In genomic region chr2:20578895-20579825, GRCh38 we compare ENCODE assay signal across 8 cellular contexts.
A peak's percentile ranks its signal among the peaks of the same experiment; 100 is the strongest.
DNase-seq lines count a peak whose midpoint lies in the region; ATAC-seq and TF ChIP-seq lines count a peak whose summit lies in the region.

No MANE protein-coding gene starts in this region.

- TF ChIP-seq CTCF in sigmoid colon (IDR thresholded peaks at IDR 0.05): no peak

- peaks cover 9% of the 10 kb centered on the region for H3K36me3 Mint-ChIP-seq in activated CD4-positive, alpha-beta T cell treated with anti-CD3 and anti-CD28 coated beads, Interleukin-2, amount 10 ng/mL, durations not matched to agents 7 days and 5 days (ENCODE audit: low read depth)

- ATAC-seq in GM21515 (IDR thresholded peaks at IDR 0.05; ENCODE audit: unreplicated experiment) (peak; percentile 68), right cardiac atrium (peak; percentile 86 to 92)

- H3K27ac Mint-ChIP-seq in activated CD4-positive, alpha-beta T cell treated with anti-CD3 and anti-CD28 coated beads, Interleukin-2, amount 10 ng/mL, durations not matched to agents 7 days and 5 days: no peak overlapping the region

- H3K27ac ChIP-seq in angular gyrus (ENCODE audit: low read depth, low read length) (peak overlapping the region; percentile 56), right cardiac atrium (ENCODE audit: low read length) (peak overlapping the region; percentile 99), sigmoid colon (peak overlapping the region; percentile 76 to 88 (median 80))

- H3K9me3 ChIP-seq in right cardiac atrium (ENCODE audit: control insufficient read depth, low read length) (no peaks in the 10 kb centered on the region), sigmoid colon (no peaks in the 10 kb centered on the region)

- peaks cover 39% of the 10 kb centered on the region for H3K4me1 ChIP-seq in right cardiac atrium (ENCODE audit: control insufficient read depth, insufficient read depth, low read length)
- H3K4me1 ChIP-seq in sigmoid colon: peaks cover 0 to 36% (median 31%) of the 10 kb centered on the region in 4 donors

- WGBS in right cardiac atrium: 19% methylated on average over 15 of the region's 15 CpGs
- WGBS in sigmoid colon, 2 donors: 69 to 81% methylated on average over 15 of the region's 15 CpGs

- H3K36me3 ChIP-seq in sigmoid colon: no peaks in the 10 kb centered on the region

- no peak overlapping the region for H3K4me3 ChIP-seq in right cardiac atrium (ENCODE audit: low read length)
- H3K4me3 ChIP-seq in sigmoid colon: no peak overlapping the region

- no peak overlapping the region for H3K4me3 Mint-ChIP-seq in activated CD4-positive, alpha-beta T cell treated with anti-CD3 and anti-CD28 coated beads, Interleukin-2, amount 10 ng/mL, durations not matched to agents 7 days and 5 days

- no peaks in the 10 kb centered on the region for H3K27me3 ChIP-seq in right cardiac atrium (ENCODE audit: control insufficient read depth, insufficient read depth)
- H3K27me3 ChIP-seq in sigmoid colon: no peaks in the 10 kb centered on the region

- TF ChIP-seq EP300 in sigmoid colon (IDR thresholded peaks at IDR 0.05): peak in 1 of 4 donors; percentile 21

- POLR2A ChIA-PET in activated CD4-positive, alpha-beta T cell treated with anti-CD3 and anti-CD28 coated beads, Interleukin-2, amount 10 ng/mL, durations not matched to agents 7 days and 5 days (lab: Charles Lee): no interaction called here

- no peak for TF ChIP-seq POLR2A in sigmoid colon (IDR thresholded peaks at IDR 0.05)

- peaks cover 23% of the 10 kb centered on the region for H3K4me1 Mint-ChIP-seq in activated CD4-positive, alpha-beta T cell treated with anti-CD3 and anti-CD28 coated beads, Interleukin-2, amount 10 ng/mL, durations not matched to agents 7 days and 5 days

- CTCF ChIA-PET in activated CD4-positive, alpha-beta T cell treated with anti-CD3 and anti-CD28 coated beads, Interleukin-2, amount 10 ng/mL, durations not matched to agents 7 days and 5 days (lab: Charles Lee): interaction anchor here (1.2 to 1.4 kb wide), 2 partner anchors 9 to 11 kb away, joined by 4 read pairs; no protein-coding TSS in a partner anchor

- intact Hi-C loops in right cardiac atrium (cut with DNase I): loop anchor here in 2 of 4 donors (5.0 to 10.0 kb wide), 2 partner anchors 46 to 132 kb away; partner anchors contain the start of gene RHOB (in 1 of the 2)
- intact Hi-C loops in sigmoid colon (cut with DNase I): no loop called here

- H3K9me3 Mint-ChIP-seq in activated CD4-positive, alpha-beta T cell treated with anti-CD3 and anti-CD28 coated beads, Interleukin-2, amount 10 ng/mL, durations not matched to agents 7 days and 5 days: peaks cover 2% of the 10 kb centered on the region

- DNase-seq in DMS153 (lab: John Stamatoyannopoulos, UW) (peak; percentile 39), HPDE6-E6E7 (ENCODE audit: extremely low spot score) (peak; percentile 84), right cardiac atrium (peak; percentile 87 to 88 (median 88)), sigmoid colon (peak; percentile 93), NCI-H345 treated with DMSO at 0.1 percent for 48 hours (lab: John Stamatoyannopoulos, UW; ENCODE audit: unreplicated experiment) (no peak)
- no peak for DNase-seq in activated CD4-positive, alpha-beta T cell treated with anti-CD3 and anti-CD28 coated beads, Interleukin-2, amount 10 ng/mL, durations not matched to agents 7 days and 5 days

- no peaks in the 10 kb centered on the region for H3K27me3 Mint-ChIP-seq in activated CD4-positive, alpha-beta T cell treated with anti-CD3 and anti-CD28 coated beads, Interleukin-2, amount 10 ng/mL, durations not matched to agents 7 days and 5 days

Comparison
In these comparisons a context has a peak if more than half of its experiments do, and no peak if none do; other contexts are left out.
1. DNase-seq: peak in DMS153 (single experiment), HPDE6-E6E7 (single experiment), right cardiac atrium (3 of 3) and sigmoid colon (single experiment); none in NCI-H345 treated with DMSO at 0.1 percent for 48 hours (single experiment) and activated CD4-positive, alpha-beta T cell treated with anti-CD3 and anti-CD28 coated beads, Interleukin-2, amount 10 ng/mL, durations not matched to agents 7 days and 5 days (single experiment).
2. Peak in every context shown above with its lines, with median percentiles within 50 percentile points of each other: H3K27ac ChIP-seq.